In genomic region chr19:23974941-23975340, GRCh38 we compare ENCODE assay signal across 3 cellular contexts.
"Had no signal": no experiment of that assay in that cellular context is flagged by ENCODE, and none has a peak within 500 bp of the region (broad histone marks: within the 10 kb centered on the region; RNA-seq: fewer than 3 reads in every experiment).

No MANE protein-coding gene starts in this region.

- DNase-seq: GDM1, GF-D8 had no signal

- H3K4me3 ChIP-seq: GM12878 had no signal

- ATAC-seq: GM12878 had no signal
